Comparison of ENCODE assay signal across 19 cellular contexts in the genomic region with DNA sequence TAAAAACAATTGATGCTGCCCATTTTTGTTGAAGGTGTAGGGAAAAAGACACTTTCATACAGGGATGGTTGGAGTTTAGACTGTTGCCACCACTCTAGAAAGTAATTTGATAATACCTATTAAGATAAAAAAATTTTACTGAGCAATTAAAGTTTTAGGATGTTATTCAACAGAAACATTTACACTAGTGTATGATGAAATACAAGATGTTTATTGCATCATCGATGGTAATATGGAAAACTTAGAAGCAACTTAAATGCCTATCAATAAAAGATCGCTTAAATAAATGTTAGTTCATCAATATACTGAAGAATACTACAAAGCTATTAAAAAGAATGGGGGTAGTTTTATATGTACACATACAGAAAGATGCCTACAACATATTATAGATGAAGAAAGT. TPM values are rescaled to one million over a fixed set of nuclear protein-coding genes. Genes with fewer than 3 reads are reported as not detected.
DNase-seq lines count a peak whose midpoint lies in the region; ATAC-seq, FAIRE-seq and TF ChIP-seq lines count a peak whose summit lies in the region.
"Had no signal": no experiment of that assay in that cellular context is flagged by ENCODE, and none has a peak within 500 bp of the region (broad histone marks: within the 10 kb centered on the region; RNA-seq: fewer than 3 reads in every experiment).

No MANE protein-coding gene starts in this region.

- CTCF ChIA-PET in HepG2 (lab: Yijun Ruan, JAX; ENCODE audit: low intra/inter-chr PET ratio, low total read pairs): no interaction called here
- CTCF ChIA-PET in HEK293 (lab: Yijun Ruan, JAX): no interaction called here

- H3K4me3 ChIP-seq in HepG2 (replicated peaks in 1 of 3; ENCODE audit: insufficient read depth in 1 of 3, low read depth in 2 of 3, low read length in 3 of 3): no peak overlapping the region
- H3K4me3 ChIP-seq in right lobe of liver: no peak overlapping the region
- H3K4me3 ChIP-seq in HEK293 (ENCODE audit: low read depth, low read length): no peak overlapping the region
- H3K4me3 ChIP-seq: HAP-1 had no signal

- TF ChIP-seq RAD21 in HepG2 (CRISPR knock-in tag; IDR thresholded peaks at IDR 0.05): no peak

- H3K36me3 ChIP-seq in HepG2 (replicated peaks in 1 of 2; ENCODE audit: control insufficient read depth in 1 of 2, insufficient read depth in 2 of 2, low read length in 2 of 2) (no peaks in the 10 kb centered on the region), right lobe of liver (no peaks in the 10 kb centered on the region), HEK293 (ENCODE audit: control insufficient read depth in 2 of 2, insufficient read depth in 1 of 2, low read length in 2 of 2) (no peaks in the 10 kb centered on the region; a peak in 1 of 3 replicates)
- H3K36me3 ChIP-seq: HAP-1 had no signal

- H2AFZ ChIP-seq in HepG2 (ENCODE audit: low read length): no peak overlapping the region

- WGBS in HepG2 (ENCODE audit: low lambda C conversion rate): 39% methylated on average over 2 of the region's 2 CpGs
- WGBS in right lobe of liver (ENCODE audit: insufficient coverage, low coverage, low lambda C conversion rate, missing lambda C conversion rate): 53% methylated on average over 2 of the region's 2 CpGs

- FAIRE-seq in HepG2 (lab: Jason Lieb, UNC): no peak
- FAIRE-seq: H1 had no signal

- H3K4me2 ChIP-seq in HepG2 (ENCODE audit: low read depth, low read length): no peak overlapping the region

- no peak for TF ChIP-seq POLR2A in HepG2 (IDR thresholded peaks at IDR 0.05; ENCODE audit: insufficient read depth in 1 of 2, low read depth in 2 of 2, low read length in 2 of 2)
- no peak for TF ChIP-seq POLR2A in right lobe of liver (IDR thresholded peaks at IDR 0.05)

- no TSS peak for BruUV-seq in HepG2 (replicated peaks; lab: Mats Ljungman, UMichigan)

- no peaks in the 10 kb centered on the region for H3K4me1 ChIP-seq in HepG2 (ENCODE audit: insufficient read depth, low read length)
- peaks cover 0 to 12% (median 0%) of the 10 kb centered on the region in 4 donors for H3K4me1 ChIP-seq in right lobe of liver
- H3K4me1 ChIP-seq in HEK293 (ENCODE audit: control insufficient read depth, insufficient read depth, low read length): no peaks in the 10 kb centered on the region
- H3K4me1 ChIP-seq: HAP-1 had no signal

- TF ChIP-seq EP300 in HepG2 (IDR thresholded peaks at IDR 0.05; ENCODE audit: low read depth in 2 of 2, low read length in 2 of 2) (no peak), HepG2 (CRISPR knock-in tag; IDR thresholded peaks at IDR 0.05; ENCODE audit: borderline replicate concordance) (no peak)

- in situ Hi-C loops in HepG2 (cut with HindIII; ENCODE audit: extremely low pct_ligation_motif_present, low pct_unique_long_range_greater_than_20kb): no loop called here

- no peak for ATAC-seq in HepG2
- no peak for ATAC-seq in right lobe of liver
- ATAC-seq in HG02970 (IDR thresholded peaks at IDR 0.05; ENCODE audit: low FRiP score, unreplicated experiment): no peak
- no peak for ATAC-seq in HG03159 (IDR thresholded peaks at IDR 0.05; ENCODE audit: unreplicated experiment)
- no peak for ATAC-seq in GM21825 (IDR thresholded peaks at IDR 0.05; ENCODE audit: unreplicated experiment)
- ATAC-seq: CD8-positive, alpha-beta T cell had no signal

- no peak for DNase-seq in HepG2 (ENCODE audit: low spot score)
- DNase-seq in right lobe of liver: no peak
- DNase-seq in OCI-M1 (lab: John Stamatoyannopoulos, UW): peak; percentile 43
- no peak for DNase-seq in activated T-cell treated with anti-CD3 and anti-CD28 coated beads, Interleukin-2, amount 50 U/mL, for 1 hour
- DNase-seq: CD8-positive, alpha-beta T cell; COR-L47; DMS53; GF-D8; Karpas-422 had no signal

- no peaks in the 10 kb centered on the region for H3K79me2 ChIP-seq in HepG2 (ENCODE audit: insufficient read depth, low read length)

- H3K27me3 ChIP-seq in HepG2 (ENCODE audit: control insufficient read depth in 1 of 2, insufficient read depth in 2 of 2, low read length in 2 of 2): no peaks in the 10 kb centered on the region
- no peaks in the 10 kb centered on the region for H3K27me3 ChIP-seq in right lobe of liver

- POLR2A ChIA-PET in HepG2 (lab: Yijun Ruan, JAX): no interaction called here
- POLR2A ChIA-PET in HEK293 (lab: Yijun Ruan, JAX): no interaction called here

- H3K27ac ChIP-seq in HepG2 (ENCODE audit: extremely low read length, insufficient read depth, low read length) (no peak overlapping the region), right lobe of liver (no peak overlapping the region), HEK293 (ENCODE audit: extremely low read depth, low read depth, low read length) (no peak overlapping the region)
- H3K27ac ChIP-seq: C4-2B had no signal

- no peaks in the 10 kb centered on the region for H4K20me1 ChIP-seq in HepG2 (ENCODE audit: insufficient read depth, low read length)

- no peak overlapping the region for H3K9ac ChIP-seq in HepG2 (ENCODE audit: insufficient read depth, low read depth, low read length)

- H3K9me3 ChIP-seq in HepG2 (ENCODE audit: low read length) (no peaks in the 10 kb centered on the region), right lobe of liver (no peaks in the 10 kb centered on the region), HEK293 (ENCODE audit: control insufficient read depth, insufficient read depth, low read depth, low read length) (no peaks in the 10 kb centered on the region)
- H3K9me3 ChIP-seq: HAP-1 had no signal

- no peak for TF ChIP-seq CTCF in HepG2 (CRISPR knock-in tag; IDR thresholded peaks at IDR 0.05)
- TF ChIP-seq CTCF in right lobe of liver (IDR thresholded peaks at IDR 0.05): no peak
- TF ChIP-seq CTCF in HEK293 (tag by site-specific recombination; IDR thresholded peaks at IDR 0.05): no peak

- intact Hi-C loops in HepG2 (cut with micrococcal nuclease; ENCODE audit: unreplicated experiment) (no loop called here), right lobe of liver (cut with DNase I) (no loop called here)

TF ChIP-seq in HepG2, 621 proteins besides CTCF, POLR2A, EP300 and RAD21:
- TF ChIP-seq ZNF12 (CRISPR knock-in tag; IDR thresholded peaks at IDR 0.05): no peak
- TF ChIP-seq CEBPB (IDR thresholded peaks at IDR 0.05; ENCODE audit: borderline replicate concordance, low read depth, low read length): peak; percentile 68
TF ChIP-seq in HepG2: peak in this region for 1.

TF ChIP-seq in HEK293, 187 proteins besides CTCF, POLR2A, EP300 and RAD21:
- TF ChIP-seq, protein P1, sequence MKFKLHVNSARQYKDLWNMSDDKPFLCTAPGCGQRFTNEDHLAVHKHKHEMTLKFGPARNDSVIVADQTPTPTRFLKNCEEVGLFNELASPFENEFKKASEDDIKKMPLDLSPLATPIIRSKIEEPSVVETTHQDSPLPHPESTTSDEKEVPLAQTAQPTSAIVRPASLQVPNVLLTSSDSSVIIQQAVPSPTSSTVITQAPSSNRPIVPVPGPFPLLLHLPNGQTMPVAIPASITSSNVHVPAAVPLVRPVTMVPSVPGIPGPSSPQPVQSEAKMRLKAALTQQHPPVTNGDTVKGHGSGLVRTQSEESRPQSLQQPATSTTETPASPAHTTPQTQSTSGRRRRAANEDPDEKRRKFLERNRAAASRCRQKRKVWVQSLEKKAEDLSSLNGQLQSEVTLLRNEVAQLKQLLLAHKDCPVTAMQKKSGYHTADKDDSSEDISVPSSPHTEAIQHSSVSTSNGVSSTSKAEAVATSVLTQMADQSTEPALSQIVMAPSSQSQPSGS (tag by site-specific recombination; IDR thresholded peaks at IDR 0.05; ENCODE audit: low read depth): 0 out of 2 replicates have a peak, but pooled peaks have one; percentile 19
- TF ChIP-seq ZNF155 (tag by site-specific recombination; IDR thresholded peaks at IDR 0.05): no peak
- no peak for TF ChIP-seq ZNF248 (tag by site-specific recombination; IDR thresholded peaks at IDR 0.05)
- TF ChIP-seq ZNF76 (tag by site-specific recombination; IDR thresholded peaks at IDR 0.05; ENCODE audit: borderline replicate concordance, low read depth): 0 out of 2 replicates have a peak, but pooled peaks have one; percentile 15

RNA-seq across cellular contexts. Expression of a gene that starts 9.2 kb away (rescaled TPM):
- total RNA-seq in HepG2 (2016; rRNA removed; fragmentation: Illumina TruSeq; extraction: Trizol): not detected in 2 replicates
- not detected in 2 replicates for total RNA-seq in HepG2 (2016; cell fraction: cytosol; rRNA removed; fragmentation: Illumina TruSeq; extraction: Trizol; ENCODE audit: low read depth)
- not detected in 2 replicates for total RNA-seq in HepG2 (2016; cell fraction: insoluble cytoplasmic fraction; rRNA removed; fragmentation: Illumina TruSeq; extraction: Trizol)
- total RNA-seq in HepG2 (2016; cell fraction: membrane; rRNA removed; fragmentation: Illumina TruSeq; extraction: Trizol): not detected in 2 replicates
- total RNA-seq in HepG2 (2016; cell fraction: nucleus; rRNA removed; fragmentation: Illumina TruSeq; extraction: Trizol): not detected in 2 replicates
- not detected in 2 replicates for polyA plus RNA-seq in HepG2 (2011; rRNA removed)
- not detected in 2 replicates for polyA plus RNA-seq in HepG2 (2011; cell fraction: cytosol; rRNA removed)
- polyA plus RNA-seq in HepG2 (2011; cell fraction: nucleus; rRNA removed): not detected in 2 replicates
- polyA plus RNA-seq in HepG2 (2012): not detected in 2 replicates
- not detected in 2 replicates for polyA plus RNA-seq in HepG2 (2016; cell fraction: cytosol; fragmentation: Illumina TruSeq; extraction: Trizol; ENCODE audit: low read depth)
- not detected in 2 replicates for polyA plus RNA-seq in HepG2 (2016; cell fraction: insoluble cytoplasmic fraction; fragmentation: Illumina TruSeq; extraction: Trizol; ENCODE audit: low read depth)
- not detected in 2 replicates for polyA plus RNA-seq in HepG2 (2016; cell fraction: membrane; fragmentation: Illumina TruSeq; extraction: Trizol; ENCODE audit: low read depth)
- polyA plus RNA-seq in HepG2 (2016; cell fraction: nucleus; fragmentation: Illumina TruSeq; extraction: Trizol; ENCODE audit: insufficient read depth, low read depth): not detected in 2 replicates
- polyA minus RNA-seq in HepG2 (2011; rRNA and poly(A)+ RNA removed; ENCODE audit: low replicate concordance): not detected in 2 replicates
- not detected in 2 replicates for polyA minus RNA-seq in HepG2 (2011; cell fraction: cytosol; rRNA and poly(A)+ RNA removed)
- not detected in 2 replicates for polyA minus RNA-seq in HepG2 (2011; cell fraction: nucleus; rRNA and poly(A)+ RNA removed)
- total RNA-seq in right lobe of liver: 10 to 100 TPM; 16.9 to 50.2 (median 31.4) TPM
- total RNA-seq: A172; B cell; CD8-positive, alpha-beta T cell; H1; HT1080 had no signal
- polyA plus RNA-seq: H1 had no signal

Comparison
In these comparisons a context has a peak if more than half of its experiments do, and no peak if none do; other contexts are left out.
1. RNA of a gene that starts 9.2 kb away (total RNA-seq): 16.9 to 50.2 TPM in right lobe of liver; not detected in HepG2; every median in the first group is over 10 times any median in the second.